In the genomic region with DNA sequence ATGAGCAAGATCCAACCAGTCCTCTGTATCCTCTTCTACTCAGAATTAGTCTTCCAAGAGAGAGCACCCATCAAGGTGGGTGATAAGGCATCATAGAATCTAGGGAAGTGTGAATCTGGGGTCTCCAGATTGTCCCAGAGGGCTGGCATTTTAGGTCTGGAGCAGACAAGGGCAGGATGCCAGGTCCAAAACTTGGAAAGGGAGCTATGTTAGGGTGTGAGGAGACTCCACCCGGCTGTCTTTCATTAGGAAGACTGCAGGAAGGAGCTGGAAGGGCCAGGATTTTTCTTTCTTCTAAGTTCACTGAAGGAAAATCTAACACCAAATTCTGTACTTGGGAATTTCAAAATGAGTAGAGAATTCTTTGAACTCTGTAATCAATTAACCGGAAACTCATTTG, we compare ENCODE assay signal across 10 cellular contexts.
DNase-seq lines count a peak whose midpoint lies in the region; ATAC-seq and TF ChIP-seq lines count a peak whose summit lies in the region.
"Had no signal": no experiment of that assay in that cellular context is flagged by ENCODE, and none has a peak within 500 bp of the region (broad histone marks: within the 10 kb centered on the region; RNA-seq: fewer than 3 reads in every experiment).

No MANE protein-coding gene starts in this region.

- H3K36me3 Mint-ChIP-seq in Caco-2 (ENCODE audit: insufficient read depth, unreplicated experiment), result peaks cover 12% of the 10 kb centered on the region
- H3K36me3 Mint-ChIP-seq in stimulated activated naive B cell treated with anti-CD40 and anti-IgM and Interleukin-4, amounts not matched to agents 10 μg/mL and 1 μg/mL and 100 μg/mL, for 72 hours, result peaks cover 5 to 18% of the 10 kb centered on the region in 2 donors

- WGBS in gastroesophageal sphincter (ENCODE audit: low coverage in 1 of 2), 2 donors, result 52 to 77% methylated on average over 1 to 2 of the region's 2 CpGs

- DNase-seq in Caco-2 (no peak), SK-N-MC (ENCODE audit: low read depth, low spot score) (no peak), H7 (no peak), HPDE6-E6E7 (ENCODE audit: extremely low spot score) (no peak), SW 1271 (lab: John Stamatoyannopoulos, UW) (no peak)
- DNase-seq in stimulated activated naive B cell treated with anti-CD40 and anti-IgM and Interleukin-4, amounts not matched to agents 10 μg/mL and 1 μg/mL and 100 μg/mL, for 72 hours, result no peak
- DNase-seq: activated CD4-positive, alpha-beta T cell treated with anti-CD3 and anti-CD28 coated beads for 36 hours; Karpas-422 had no signal

- H3K9ac ChIP-seq in SK-N-MC (ENCODE audit: insufficient read length), result no peak overlapping the region

- H3K4me3 ChIP-seq in Caco-2 (ENCODE audit: low read depth, low read length) (no peak overlapping the region), SK-N-MC (peak overlapping the region; percentile 21; the same call in 1 of the 2 replicates), gastroesophageal sphincter (no peak overlapping the region), H7 (ENCODE audit: insufficient read depth, low read depth, low read length) (no peak overlapping the region)
- H3K4me3 ChIP-seq: thoracic aorta had no signal

- no peak overlapping the region for H3K4me3 Mint-ChIP-seq in Caco-2 (ENCODE audit: unreplicated experiment)
- no peak overlapping the region for H3K4me3 Mint-ChIP-seq in stimulated activated naive B cell treated with anti-CD40 and anti-IgM and Interleukin-4, amounts not matched to agents 10 μg/mL and 1 μg/mL and 100 μg/mL, for 72 hours
- H3K4me3 Mint-ChIP-seq: activated CD4-positive, alpha-beta T cell treated with anti-CD3 and anti-CD28 coated beads for 36 hours had no signal

- H3K9me3 ChIP-seq in Caco-2, result no peaks in the 10 kb centered on the region
- no peaks in the 10 kb centered on the region for H3K9me3 ChIP-seq in SK-N-MC (ENCODE audit: low read depth, low read length)
- H3K9me3 ChIP-seq in gastroesophageal sphincter, result no peaks in the 10 kb centered on the region
- H3K9me3 ChIP-seq: thoracic aorta had no signal

- no peak for TF ChIP-seq CTCF in Caco-2 (IDR thresholded peaks at IDR 0.05; ENCODE audit: insufficient read depth in 1 of 2, low read depth in 1 of 2, low read length in 1 of 2, severe bottlenecking in 1 of 2, unreplicated experiment in 1 of 2)
- TF ChIP-seq CTCF in gastroesophageal sphincter (IDR thresholded peaks at IDR 0.05), result no peak

- POLR2A ChIA-PET in Caco-2 (lab: Charles Lee), result no interaction called here

- ATAC-seq in gastroesophageal sphincter, result no peak
- ATAC-seq in stimulated activated naive B cell treated with anti-CD40 and anti-IgM and Interleukin-4, amounts not matched to agents 10 μg/mL and 1 μg/mL and 100 μg/mL, for 72 hours (replicated peaks), result no peak
- ATAC-seq: activated CD4-positive, alpha-beta T cell treated with anti-CD3 and anti-CD28 coated beads for 36 hours had no signal

- CTCF ChIA-PET in Caco-2 (lab: Charles Lee), result interaction anchor here (1.0 kb wide), 1 partner anchor 18 kb away, joined by 4 read pairs; no protein-coding TSS in a partner anchor

- no peaks in the 10 kb centered on the region for H3K36me3 ChIP-seq in Caco-2 (ENCODE audit: control insufficient read depth, insufficient read depth, low read length)
- H3K36me3 ChIP-seq in SK-N-MC (ENCODE audit: insufficient read depth, low read length), result no peaks in the 10 kb centered on the region
- no peaks in the 10 kb centered on the region for H3K36me3 ChIP-seq in gastroesophageal sphincter
- no peaks in the 10 kb centered on the region for H3K36me3 ChIP-seq in H7 (replicated peaks; ENCODE audit: control insufficient read depth, insufficient read depth, low read length)
- H3K36me3 ChIP-seq: thoracic aorta had no signal

- TF ChIP-seq POLR2A in gastroesophageal sphincter (IDR thresholded peaks at IDR 0.05), result no peak

- no TSS peak for BruUV-seq in Caco-2 (replicated peaks; lab: Mats Ljungman, UMichigan)

- H3K4me1 ChIP-seq in Caco-2 (peaks cover 18% of the 10 kb centered on the region), gastroesophageal sphincter (peaks cover 7 to 49% (median 31%) of the 10 kb centered on the region in 3 donors)

- H3K4me1 Mint-ChIP-seq in Caco-2 (ENCODE audit: low read depth, unreplicated experiment), result peaks cover 14% of the 10 kb centered on the region
- peaks cover 22 to 42% of the 10 kb centered on the region in 2 donors for H3K4me1 Mint-ChIP-seq in stimulated activated naive B cell treated with anti-CD40 and anti-IgM and Interleukin-4, amounts not matched to agents 10 μg/mL and 1 μg/mL and 100 μg/mL, for 72 hours

- H3K27me3 ChIP-seq in Caco-2 (replicated peaks; ENCODE audit: control insufficient read depth, insufficient read depth, low read length), result no peaks in the 10 kb centered on the region
- no peaks in the 10 kb centered on the region for H3K27me3 ChIP-seq in gastroesophageal sphincter
- no peaks in the 10 kb centered on the region for H3K27me3 ChIP-seq in H7 (ENCODE audit: control insufficient read depth, insufficient read depth, low read length)

- H3K27ac Mint-ChIP-seq in Caco-2 (ENCODE audit: unreplicated experiment), result peak overlapping the region; percentile 3
- H3K27ac Mint-ChIP-seq in stimulated activated naive B cell treated with anti-CD40 and anti-IgM and Interleukin-4, amounts not matched to agents 10 μg/mL and 1 μg/mL and 100 μg/mL, for 72 hours, result peak overlapping the region; percentile 88
- H3K27ac Mint-ChIP-seq: activated CD4-positive, alpha-beta T cell treated with anti-CD3 and anti-CD28 coated beads for 36 hours had no signal

- intact Hi-C loops in Caco-2 (cut with micrococcal nuclease; ENCODE audit: unreplicated experiment), result no loop called here

- H3K9me3 Mint-ChIP-seq in Caco-2 (ENCODE audit: unreplicated experiment), result no peaks in the 10 kb centered on the region
- H3K9me3 Mint-ChIP-seq in stimulated activated naive B cell treated with anti-CD40 and anti-IgM and Interleukin-4, amounts not matched to agents 10 μg/mL and 1 μg/mL and 100 μg/mL, for 72 hours, result no peaks in the 10 kb centered on the region

- no peak overlapping the region for H3K27ac ChIP-seq in SK-N-MC
- peak overlapping the region; percentile 39 to 96 (median 80) for H3K27ac ChIP-seq in gastroesophageal sphincter

- TF ChIP-seq EP300 in gastroesophageal sphincter (IDR thresholded peaks at IDR 0.05), result no peak

- H3K27me3 Mint-ChIP-seq in Caco-2 (ENCODE audit: insufficient read depth, unreplicated experiment), result no peaks in the 10 kb centered on the region
- no peaks in the 10 kb centered on the region for H3K27me3 Mint-ChIP-seq in stimulated activated naive B cell treated with anti-CD40 and anti-IgM and Interleukin-4, amounts not matched to agents 10 μg/mL and 1 μg/mL and 100 μg/mL, for 72 hours
- H3K27me3 Mint-ChIP-seq: activated CD4-positive, alpha-beta T cell treated with anti-CD3 and anti-CD28 coated beads for 36 hours had no signal
